Comparison of ENCODE assay signal across 9 cellular contexts in the genomic region with DNA sequence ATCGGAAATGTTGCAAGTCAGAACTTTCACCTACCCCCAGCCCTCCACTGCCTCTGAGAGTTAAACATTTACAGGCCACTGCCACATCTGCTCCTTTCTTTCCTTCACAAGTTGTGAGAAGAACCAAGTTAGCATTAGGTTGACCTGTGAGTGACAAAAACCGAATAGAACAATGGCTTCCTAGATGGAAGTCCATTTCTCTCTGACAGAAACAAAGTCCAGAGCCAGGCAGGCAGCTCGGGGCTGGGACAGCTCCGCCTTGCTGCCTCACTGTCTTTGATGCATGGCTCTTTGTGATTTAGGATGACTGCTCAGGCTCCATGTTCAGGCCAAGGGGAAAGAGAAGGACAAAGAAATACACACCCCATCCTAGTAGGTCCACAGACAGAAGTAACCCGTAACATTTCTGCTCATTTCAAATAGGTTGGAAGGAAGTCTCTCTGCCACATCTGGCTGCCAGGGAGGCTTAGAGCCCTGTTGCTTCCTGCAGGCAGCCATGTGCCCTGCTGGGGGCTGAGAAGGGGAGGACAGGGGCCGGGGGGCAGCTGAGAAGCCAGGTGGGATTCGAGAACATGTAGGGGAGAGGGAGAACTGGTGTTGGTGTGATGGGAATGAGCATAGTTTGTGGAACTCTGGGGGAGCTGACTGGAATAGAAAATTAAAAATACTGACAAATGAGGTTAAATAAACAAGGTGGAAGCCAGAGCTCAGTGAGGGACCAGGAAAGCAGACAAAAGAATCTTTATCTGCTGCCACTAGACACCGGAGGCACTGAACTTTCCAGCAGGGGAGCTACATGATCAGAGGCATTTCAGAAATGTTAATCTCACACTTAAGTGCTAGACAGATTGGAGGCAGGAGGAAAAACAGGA. TPM values are rescaled to one million over a fixed set of nuclear protein-coding genes. Genes with fewer than 3 reads are reported as not detected.
A peak's percentile ranks its signal among the peaks of the same experiment; 100 is the strongest.
DNase-seq lines count a peak whose midpoint lies in the region; ATAC-seq and TF ChIP-seq lines count a peak whose summit lies in the region.
"Had no signal": no experiment of that assay in that cellular context is flagged by ENCODE, and none has a peak within 500 bp of the region (broad histone marks: within the 10 kb centered on the region; RNA-seq: fewer than 3 reads in every experiment).

No MANE protein-coding gene starts in this region.

- H3K27ac Mint-ChIP-seq in activated naive CD4-positive, alpha-beta T cell treated with anti-CD3 and anti-CD28 coated beads, Interleukin-2, amount 10 ng/mL, durations not matched to agents 7 days and 5 days, result peak overlapping the region; percentile 25
- H3K27ac Mint-ChIP-seq in stimulated activated naive B cell treated with anti-CD40 and anti-IgM and Interleukin-4, amounts not matched to agents 10 μg/mL and 1 μg/mL and 100 μg/mL, for 72 hours, result no peak overlapping the region

- ATAC-seq in esophagus mucosa (peak; percentile 48), GM18858 (IDR thresholded peaks at IDR 0.05; ENCODE audit: unreplicated experiment) (no peak)
- no peak for ATAC-seq in stimulated activated naive B cell treated with anti-CD40 and anti-IgM and Interleukin-4, amounts not matched to agents 10 μg/mL and 1 μg/mL and 100 μg/mL, for 72 hours (replicated peaks)

- CTCF ChIA-PET in activated naive CD4-positive, alpha-beta T cell treated with anti-CD3 and anti-CD28 coated beads, Interleukin-2, amount 10 ng/mL, durations not matched to agents 7 days and 5 days (lab: Charles Lee), result interaction anchor here (1.0 kb wide), 1 partner anchor 59 kb away, joined by 3 read pairs; no protein-coding TSS in a partner anchor

- TF ChIP-seq CTCF in ovary (IDR thresholded peaks at IDR 0.05), result no peak

- no peaks in the 10 kb centered on the region for H3K36me3 Mint-ChIP-seq in activated naive CD4-positive, alpha-beta T cell treated with anti-CD3 and anti-CD28 coated beads, Interleukin-2, amount 10 ng/mL, durations not matched to agents 7 days and 5 days
- peaks cover 0 to 3% of the 10 kb centered on the region in 2 donors for H3K36me3 Mint-ChIP-seq in stimulated activated naive B cell treated with anti-CD40 and anti-IgM and Interleukin-4, amounts not matched to agents 10 μg/mL and 1 μg/mL and 100 μg/mL, for 72 hours

- no peak overlapping the region for H3K4me3 ChIP-seq in ovary

- no peaks in the 10 kb centered on the region for H3K9me3 Mint-ChIP-seq in activated naive CD4-positive, alpha-beta T cell treated with anti-CD3 and anti-CD28 coated beads, Interleukin-2, amount 10 ng/mL, durations not matched to agents 7 days and 5 days
- no peaks in the 10 kb centered on the region for H3K9me3 Mint-ChIP-seq in stimulated activated naive B cell treated with anti-CD40 and anti-IgM and Interleukin-4, amounts not matched to agents 10 μg/mL and 1 μg/mL and 100 μg/mL, for 72 hours
- H3K9me3 Mint-ChIP-seq: central memory CD8-positive, alpha-beta T cell had no signal

- no peak for TF ChIP-seq POLR2A in ovary (IDR thresholded peaks at IDR 0.05)

- H3K4me1 Mint-ChIP-seq in activated naive CD4-positive, alpha-beta T cell treated with anti-CD3 and anti-CD28 coated beads, Interleukin-2, amount 10 ng/mL, durations not matched to agents 7 days and 5 days, result peaks cover 46% of the 10 kb centered on the region
- H3K4me1 Mint-ChIP-seq in stimulated activated naive B cell treated with anti-CD40 and anti-IgM and Interleukin-4, amounts not matched to agents 10 μg/mL and 1 μg/mL and 100 μg/mL, for 72 hours, result peaks cover 38 to 70% of the 10 kb centered on the region in 2 donors

- H3K4me1 ChIP-seq in ovary (ENCODE audit: insufficient read depth), result no peaks in the 10 kb centered on the region

- H3K4me3 Mint-ChIP-seq in activated naive CD4-positive, alpha-beta T cell treated with anti-CD3 and anti-CD28 coated beads, Interleukin-2, amount 10 ng/mL, durations not matched to agents 7 days and 5 days, result no peak overlapping the region
- H3K4me3 Mint-ChIP-seq in stimulated activated naive B cell treated with anti-CD40 and anti-IgM and Interleukin-4, amounts not matched to agents 10 μg/mL and 1 μg/mL and 100 μg/mL, for 72 hours, result peak overlapping the region in 1 of 2 donors; percentile 33
- H3K4me3 Mint-ChIP-seq: central memory CD8-positive, alpha-beta T cell had no signal

- WGBS in ovary, 3 donors, result 49 to 56% (median 52%) methylated on average over 8 of the region's 8 CpGs

- intact Hi-C loops in ovary (cut with DNase I), result no loop called here

- H3K27me3 Mint-ChIP-seq in activated naive CD4-positive, alpha-beta T cell treated with anti-CD3 and anti-CD28 coated beads, Interleukin-2, amount 10 ng/mL, durations not matched to agents 7 days and 5 days, result peaks cover 16% of the 10 kb centered on the region
- H3K27me3 Mint-ChIP-seq in stimulated activated naive B cell treated with anti-CD40 and anti-IgM and Interleukin-4, amounts not matched to agents 10 μg/mL and 1 μg/mL and 100 μg/mL, for 72 hours, result peaks cover 12% of the 10 kb centered on the region in 2 donors
- H3K27me3 Mint-ChIP-seq: central memory CD8-positive, alpha-beta T cell had no signal

- no peak overlapping the region for H3K27ac ChIP-seq in ovary

- no peaks in the 10 kb centered on the region for H3K9me3 ChIP-seq in ovary

- no peaks in the 10 kb centered on the region for H3K36me3 ChIP-seq in ovary

- DNase-seq in activated naive CD4-positive, alpha-beta T cell treated with anti-CD3 and anti-CD28 coated beads, Interleukin-2, amount 10 ng/mL, durations not matched to agents 7 days and 5 days, result peak; percentile 32
- no peak for DNase-seq in activated naive CD4-positive, alpha-beta T cell treated with Interleukin-2 at 50 U/mL for 16 hours
- peak; percentile 82 for DNase-seq in NCI-H82 (lab: John Stamatoyannopoulos, UW)
- peak; percentile 91 for DNase-seq in renal cortical epithelial cell (ENCODE audit: low read depth)
- DNase-seq in ovary, result no peak
- DNase-seq in stimulated activated naive B cell treated with anti-CD40 and anti-IgM and Interleukin-4, amounts not matched to agents 10 μg/mL and 1 μg/mL and 100 μg/mL, for 72 hours, result no peak

- no peaks in the 10 kb centered on the region for H3K27me3 ChIP-seq in ovary

- TF ChIP-seq EP300 in ovary (IDR thresholded peaks at IDR 0.05), result no peak

RNA-seq across cellular contexts. Expression of a gene that starts 19.5 kb away (rescaled TPM):
- total RNA-seq in esophagus mucosa (74.3 TPM), renal cortical epithelial cell (56.6 and 249 TPM in 2 replicates), ovary (100 to 1,000 TPM in 1 of 7 donors, 10 to 100 TPM in 5, 1 to 10 TPM in 1; 9.7 to 221 (median 20.6) TPM)
- 10 to 100 TPM; 16.1 to 30.6 TPM for polyA plus RNA-seq in ovary

RNA-seq across cellular contexts. Expression of a gene that starts 21.4 kb away (rescaled TPM):
- 75.0 TPM for total RNA-seq in esophagus mucosa
- 19.4 and 100 TPM in 2 replicates for total RNA-seq in renal cortical epithelial cell
- 100 to 1,000 TPM in 6 of 7 donors, 10 to 100 TPM in 1; 64.1 to 154 (median 116) TPM for total RNA-seq in ovary
- polyA plus RNA-seq in ovary, result 100 to 1,000 TPM; 124 to 180 TPM

RNA-seq across cellular contexts. Expression of a gene that starts 43.7 kb away (rescaled TPM):
- total RNA-seq in esophagus mucosa, result 327 TPM
- total RNA-seq in renal cortical epithelial cell, result 312 and 597 TPM in 2 replicates
- 100 to 1,000 TPM; 242 to 697 (median 630) TPM for total RNA-seq in ovary
- polyA plus RNA-seq in ovary, result 100 to 1,000 TPM; 370 to 772 TPM

RNA-seq across cellular contexts. Expression of a gene that starts 46.8 kb away (rescaled TPM):
- 15.7 TPM for total RNA-seq in esophagus mucosa
- 6.4 and 10.2 TPM in 2 replicates for total RNA-seq in renal cortical epithelial cell
- total RNA-seq in ovary, result 10 to 100 TPM; 13.1 to 62.5 (median 43.9) TPM
- 10 to 100 TPM; 20.1 to 39.0 TPM for polyA plus RNA-seq in ovary

Comparison
In these comparisons a context has a peak if more than half of its experiments do, and no peak if none do; other contexts are left out.
1. DNase-seq: peak in activated naive CD4-positive, alpha-beta T cell treated with anti-CD3 and anti-CD28 coated beads, Interleukin-2, amount 10 ng/mL, durations not matched to agents 7 days and 5 days (single experiment), NCI-H82 (single experiment) and renal cortical epithelial cell (single experiment); none in activated naive CD4-positive, alpha-beta T cell treated with Interleukin-2 at 50 U/mL for 16 hours (single experiment), ovary (0 of 5) and stimulated activated naive B cell treated with anti-CD40 and anti-IgM and Interleukin-4, amounts not matched to agents 10 μg/mL and 1 μg/mL and 100 μg/mL, for 72 hours (single experiment).